ENCODE assay signal across 18 cellular contexts in genomic region chr3:244041-244440, GRCh38. TPM values are rescaled to one million over a fixed set of nuclear protein-coding genes. Genes with fewer than 3 reads are reported as not detected.
"Had no signal": no experiment of that assay in that cellular context is flagged by ENCODE, and none has a peak within 500 bp of the region (broad histone marks: within the 10 kb centered on the region; RNA-seq: fewer than 3 reads in every experiment).

No MANE protein-coding gene starts in this region.

- H3K4me1 Mint-ChIP-seq: stimulated activated effector memory CD8-positive, alpha-beta T cell treated with anti-CD3 and anti-CD28 coated beads, Interleukin-12 subunit alpha, Interleukin-12 subunit beta, amount 100 ng/mL, for 72 hours had no signal

- ATAC-seq: activated CD4-positive, alpha-beta T cell treated with anti-CD3 and anti-CD28 coated beads for 36 hours; activated T-cell treated with anti-CD3 and anti-CD28 coated beads, Interleukin-2, amount 50 U/mL, for 4 hours; left lung; stimulated activated effector memory CD8-positive, alpha-beta T cell treated with anti-CD3 and anti-CD28 coated beads, Interleukin-12 subunit alpha, Interleukin-12 subunit beta, amount 100 ng/mL, for 72 hours; upper lobe of right lung had no signal

- H3K27me3 ChIP-seq: adrenal gland, brain microvascular endothelial cell, left lung, upper lobe of right lung had no signal

- H3K9ac ChIP-seq: parathyroid adenoma had no signal

- H3K4me1 ChIP-seq: adrenal gland, left lung, parathyroid adenoma, upper lobe of right lung had no signal

- DNase-seq: activated CD4-positive, alpha-beta memory T cell treated with anti-CD3 and anti-CD28 coated beads for 36 hours; activated CD4-positive, alpha-beta T cell treated with anti-CD3 and anti-CD28 coated beads for 36 hours; activated effector memory CD4-positive, alpha-beta T cell treated with Interleukin-2 at 50 U/mL for 16 hours; activated naive CD4-positive, alpha-beta T cell treated with anti-CD3 and anti-CD28 coated beads, Interleukin-2, amount 50 U/mL, for 16 hours; activated T-cell treated with anti-CD3 and anti-CD28 coated beads, Interleukin-2, amount 50 U/mL, for 4 hours; adrenal gland; brain microvascular endothelial cell; endodermal cell; islet precursor cell; left lung; mammary epithelial cell; naive B cell; T-helper 9 cell; upper lobe of right lung had no signal

- H3K27ac Mint-ChIP-seq: activated CD4-positive, alpha-beta memory T cell treated with anti-CD3 and anti-CD28 coated beads for 36 hours; activated CD4-positive, alpha-beta T cell treated with anti-CD3 and anti-CD28 coated beads for 36 hours; endodermal cell; naive B cell; stimulated activated effector memory CD8-positive, alpha-beta T cell treated with anti-CD3 and anti-CD28 coated beads, Interleukin-12 subunit alpha, Interleukin-12 subunit beta, amount 100 ng/mL, for 72 hours had no signal

- H3K4me3 Mint-ChIP-seq: activated CD4-positive, alpha-beta memory T cell treated with anti-CD3 and anti-CD28 coated beads for 36 hours; activated CD4-positive, alpha-beta T cell treated with anti-CD3 and anti-CD28 coated beads for 36 hours; activated T-cell treated with anti-CD3 and anti-CD28 coated beads, Interleukin-2, amount 50 U/mL, for 4 hours; endodermal cell; naive B cell; stimulated activated effector memory CD8-positive, alpha-beta T cell treated with anti-CD3 and anti-CD28 coated beads, Interleukin-12 subunit alpha, Interleukin-12 subunit beta, amount 100 ng/mL, for 72 hours had no signal

- H2AFZ ChIP-seq: parathyroid adenoma had no signal

- H3K9me3 ChIP-seq: adrenal gland, left lung, thoracic aorta, upper lobe of right lung had no signal

- H3K79me2 ChIP-seq: parathyroid adenoma had no signal

- H3K27me3 Mint-ChIP-seq: activated CD4-positive, alpha-beta memory T cell treated with anti-CD3 and anti-CD28 coated beads for 36 hours; naive B cell had no signal

- H3K9me3 Mint-ChIP-seq: endodermal cell had no signal

- H3K27ac ChIP-seq: adrenal gland, brain microvascular endothelial cell, left lung, parathyroid adenoma, thoracic aorta, upper lobe of right lung had no signal

- H3K36me3 Mint-ChIP-seq: activated CD4-positive, alpha-beta memory T cell treated with anti-CD3 and anti-CD28 coated beads for 36 hours; naive B cell; stimulated activated effector memory CD8-positive, alpha-beta T cell treated with anti-CD3 and anti-CD28 coated beads, Interleukin-12 subunit alpha, Interleukin-12 subunit beta, amount 100 ng/mL, for 72 hours had no signal

- H3K36me3 ChIP-seq: adrenal gland, brain microvascular endothelial cell, left lung, thoracic aorta, upper lobe of right lung had no signal

- H3K4me3 ChIP-seq: adrenal gland, left lung, thoracic aorta, upper lobe of right lung had no signal

RNA-seq across cellular contexts. Expression of gene CHL1, which starts 47.5 kb away (rescaled TPM):
- total RNA-seq: activated CD4-positive, alpha-beta memory T cell treated with anti-CD3 and anti-CD28 coated beads for 36 hours; activated CD4-positive, alpha-beta T cell treated with anti-CD3 and anti-CD28 coated beads for 36 hours; dermis microvascular lymphatic vessel endothelial cell had no signal
- polyA plus RNA-seq: mammary epithelial cell had no signal
